In the genomic region with DNA sequence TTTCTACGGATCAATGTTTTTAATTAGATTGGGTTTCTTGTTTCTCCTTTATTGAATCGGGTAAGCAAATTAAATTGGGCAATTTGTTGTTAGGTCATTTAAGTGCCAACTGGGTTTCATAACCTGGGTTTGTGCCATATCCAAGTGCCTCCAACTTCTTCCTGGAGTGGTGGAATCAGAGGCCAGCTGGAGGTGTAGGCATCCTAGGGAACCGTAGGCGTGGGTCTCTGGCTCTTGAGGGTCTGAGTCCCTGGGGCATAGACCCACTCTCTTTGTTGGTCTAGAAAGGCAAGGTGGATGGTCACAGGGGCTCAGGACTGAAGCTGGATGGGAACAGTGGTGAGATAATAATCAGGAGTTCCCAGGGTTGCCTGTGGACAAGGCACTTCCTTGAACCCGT, we compare ENCODE assay signal across 23 cellular contexts. TPM values are rescaled to one million over a fixed set of nuclear protein-coding genes. Genes with fewer than 3 reads are reported as not detected.
"Had no signal": no experiment of that assay in that cellular context is flagged by ENCODE, and none has a peak within 500 bp of the region (broad histone marks: within the 10 kb centered on the region; RNA-seq: fewer than 3 reads in every experiment).

No MANE protein-coding gene starts in this region.

- DNase-seq: activated CD4-positive, alpha-beta T cell treated with anti-CD3 and anti-CD28 coated beads, Interleukin-2, amount 50 U/mL, for 4 hours; activated gamma-delta T cell; activated naive CD4-positive, alpha-beta T cell treated with Interleukin-2 at 50 U/mL for 16 hours; activated naive CD8-positive, alpha-beta T cell treated with anti-CD3 and anti-CD28 coated beads, Interleukin-2, amount 10 ng/mL, durations not matched to agents 7 days and 5 days; activated T-cell treated with anti-CD3 and anti-CD28 coated beads, Interleukin-2, amount 50 U/mL, for 1 hour; NCI-H1048; NCI-H2081 treated with DMSO at 0.1 percent for 48 hours; NCI-H446 treated with DMSO at 0.1 percent for 48 hours had no signal

- H3K36me3 ChIP-seq: adrenal gland, brain microvascular endothelial cell, cardiac muscle cell, MG63, SJSA1 had no signal

- H3K4me3 ChIP-seq: adrenal gland, cardiac muscle cell, MG63, SJSA1 had no signal

- H3K36me3 Mint-ChIP-seq: activated naive CD4-positive, alpha-beta T cell treated with anti-CD3 and anti-CD28 coated beads, Interleukin-2, amount 50 U/mL, for 24 hours; activated naive CD8-positive, alpha-beta T cell treated with anti-CD3 and anti-CD28 coated beads, Interleukin-2, amount 10 ng/mL, durations not matched to agents 7 days and 5 days had no signal

- H3K27me3 Mint-ChIP-seq: activated CD4-positive, alpha-beta T cell treated with anti-CD3 and anti-CD28 coated beads, Interleukin-2, amount 10 ng/mL, durations not matched to agents 24 days and 14 days had no signal

- H3K9me3 Mint-ChIP-seq: activated CD4-positive, alpha-beta T cell treated with anti-CD3 and anti-CD28 coated beads, Interleukin-2, amount 10 ng/mL, durations not matched to agents 24 days and 14 days; activated CD8-positive, alpha-beta T cell treated with anti-CD3 and anti-CD28 coated beads for 36 hours; activated naive CD4-positive, alpha-beta T cell treated with anti-CD3 and anti-CD28 coated beads, Interleukin-2, amount 50 U/mL, for 24 hours; activated naive CD8-positive, alpha-beta T cell treated with anti-CD3 and anti-CD28 coated beads, Interleukin-2, amount 10 ng/mL, durations not matched to agents 7 days and 5 days; activated T-cell treated with anti-CD3 and anti-CD28 coated beads, Interleukin-2, amount 50 U/mL, for 72 hours; activated T-helper 2 cell treated with anti-CD3 and anti-CD28 coated beads, Interferon-gamma antibody, Interleukin-2, Interleukin-4, amounts not matched to agents 10 μg/mL and 5 μg/mL and 100 μg/mL, durations not matched to agents 14 hours and 24 hours and 36 hours; T-helper 1 cell treated with Interleukin-12 subunit alpha and Interleukin-12 subunit beta and Interleukin-4 antibody, amounts not matched to agents 30 μg/mL and 1 μg/mL, for 36 hours; T-helper 2 cell treated with Interferon-gamma antibody and Interleukin-4, amounts not matched to agents 5 μg/mL and 100 μg/mL, for 36 hours had no signal

- H3K4me1 ChIP-seq: adrenal gland, SJSA1 had no signal

- H3K9ac ChIP-seq: SK-N-SH had no signal

- H3K4me3 Mint-ChIP-seq: activated CD4-positive, alpha-beta T cell treated with anti-CD3 and anti-CD28 coated beads, Interleukin-2, amount 10 ng/mL, durations not matched to agents 24 days and 14 days; activated CD8-positive, alpha-beta T cell treated with anti-CD3 and anti-CD28 coated beads for 36 hours; activated naive CD4-positive, alpha-beta T cell treated with anti-CD3 and anti-CD28 coated beads, Interleukin-2, amount 50 U/mL, for 24 hours; activated naive CD8-positive, alpha-beta T cell treated with anti-CD3 and anti-CD28 coated beads, Interleukin-2, amount 10 ng/mL, durations not matched to agents 7 days and 5 days; activated T-cell treated with anti-CD3 and anti-CD28 coated beads, Interleukin-2, amount 50 U/mL, for 72 hours; T-helper 1 cell treated with Interleukin-12 subunit alpha and Interleukin-12 subunit beta and Interleukin-4 antibody, amounts not matched to agents 30 μg/mL and 1 μg/mL, for 36 hours; T-helper 2 cell treated with Interferon-gamma antibody and Interleukin-4, amounts not matched to agents 5 μg/mL and 100 μg/mL, for 36 hours had no signal

- H3K27ac ChIP-seq: adrenal gland, brain microvascular endothelial cell, cardiac muscle cell, SJSA1 had no signal

- H3K9me2 ChIP-seq: SK-N-SH had no signal

- H3K27ac Mint-ChIP-seq: activated CD4-positive, alpha-beta T cell treated with anti-CD3 and anti-CD28 coated beads, Interleukin-2, amount 10 ng/mL, durations not matched to agents 24 days and 14 days; activated CD8-positive, alpha-beta T cell treated with anti-CD3 and anti-CD28 coated beads for 36 hours; activated naive CD4-positive, alpha-beta T cell treated with anti-CD3 and anti-CD28 coated beads, Interleukin-2, amount 50 U/mL, for 24 hours; activated naive CD8-positive, alpha-beta T cell treated with anti-CD3 and anti-CD28 coated beads, Interleukin-2, amount 10 ng/mL, durations not matched to agents 7 days and 5 days; activated T-cell treated with anti-CD3 and anti-CD28 coated beads, Interleukin-2, amount 50 U/mL, for 72 hours; activated T-helper 2 cell treated with anti-CD3 and anti-CD28 coated beads, Interferon-gamma antibody, Interleukin-2, Interleukin-4, amounts not matched to agents 10 μg/mL and 5 μg/mL and 100 μg/mL, durations not matched to agents 14 hours and 24 hours and 36 hours; T-helper 1 cell treated with Interleukin-12 subunit alpha and Interleukin-12 subunit beta and Interleukin-4 antibody, amounts not matched to agents 30 μg/mL and 1 μg/mL, for 36 hours; T-helper 2 cell treated with Interferon-gamma antibody and Interleukin-4, amounts not matched to agents 5 μg/mL and 100 μg/mL, for 36 hours had no signal

- H3K27me3 ChIP-seq: brain microvascular endothelial cell, cardiac muscle cell, MG63, SJSA1 had no signal

- H3K4me1 Mint-ChIP-seq: activated CD4-positive, alpha-beta T cell treated with anti-CD3 and anti-CD28 coated beads, Interleukin-2, amount 10 ng/mL, durations not matched to agents 24 days and 14 days; activated naive CD4-positive, alpha-beta T cell treated with anti-CD3 and anti-CD28 coated beads, Interleukin-2, amount 50 U/mL, for 24 hours; activated naive CD8-positive, alpha-beta T cell treated with anti-CD3 and anti-CD28 coated beads, Interleukin-2, amount 10 ng/mL, durations not matched to agents 7 days and 5 days had no signal

- H3K9me3 ChIP-seq: adrenal gland, MG63, SJSA1, SK-N-SH had no signal

RNA-seq across cellular contexts. Expression of a gene that starts 18.3 kb away (rescaled TPM):
- total RNA-seq: activated CD4-positive, alpha-beta T cell treated with anti-CD3 and anti-CD28 coated beads, Interleukin-2, amount 10 ng/mL, durations not matched to agents 24 days and 14 days; activated CD8-positive, alpha-beta memory T cell treated with anti-CD3 and anti-CD28 coated beads for 36 hours; activated CD8-positive, alpha-beta T cell treated with anti-CD3 and anti-CD28 coated beads for 36 hours; activated naive CD8-positive, alpha-beta T cell treated with anti-CD3 and anti-CD28 coated beads, Interleukin-2, amount 10 ng/mL, durations not matched to agents 7 days and 5 days; activated T-cell treated with anti-CD3 and anti-CD28 coated beads, Interleukin-2, amount 50 U/mL, for 72 hours; activated T-helper 2 cell treated with anti-CD3 and anti-CD28 coated beads, Interferon-gamma antibody, Interleukin-2, Interleukin-4, amounts not matched to agents 10 μg/mL and 5 μg/mL and 100 μg/mL, durations not matched to agents 14 hours and 24 hours and 36 hours; adrenal gland; cardiac muscle cell; RPMI7951; SJSA1 had no signal
- polyA plus RNA-seq: adrenal gland, cardiac muscle cell, SK-N-SH had no signal

RNA-seq across cellular contexts. Expression of a gene that starts 37.0 kb away (rescaled TPM):
- total RNA-seq: activated CD4-positive, alpha-beta T cell treated with anti-CD3 and anti-CD28 coated beads, Interleukin-2, amount 10 ng/mL, durations not matched to agents 24 days and 14 days; activated CD8-positive, alpha-beta memory T cell treated with anti-CD3 and anti-CD28 coated beads for 36 hours; activated CD8-positive, alpha-beta T cell treated with anti-CD3 and anti-CD28 coated beads for 36 hours; activated naive CD8-positive, alpha-beta T cell treated with anti-CD3 and anti-CD28 coated beads, Interleukin-2, amount 10 ng/mL, durations not matched to agents 7 days and 5 days; activated T-cell treated with anti-CD3 and anti-CD28 coated beads, Interleukin-2, amount 50 U/mL, for 72 hours; activated T-helper 2 cell treated with anti-CD3 and anti-CD28 coated beads, Interferon-gamma antibody, Interleukin-2, Interleukin-4, amounts not matched to agents 10 μg/mL and 5 μg/mL and 100 μg/mL, durations not matched to agents 14 hours and 24 hours and 36 hours; RPMI7951; SJSA1 had no signal
- polyA plus RNA-seq: cardiac muscle cell, SK-N-SH had no signal

RNA-seq across cellular contexts. Expression of a gene that starts 57.6 kb away (rescaled TPM):
- total RNA-seq: activated CD4-positive, alpha-beta T cell treated with anti-CD3 and anti-CD28 coated beads, Interleukin-2, amount 10 ng/mL, durations not matched to agents 24 days and 14 days; activated CD8-positive, alpha-beta memory T cell treated with anti-CD3 and anti-CD28 coated beads for 36 hours; activated CD8-positive, alpha-beta T cell treated with anti-CD3 and anti-CD28 coated beads for 36 hours; activated naive CD8-positive, alpha-beta T cell treated with anti-CD3 and anti-CD28 coated beads, Interleukin-2, amount 10 ng/mL, durations not matched to agents 7 days and 5 days; activated T-cell treated with anti-CD3 and anti-CD28 coated beads, Interleukin-2, amount 50 U/mL, for 72 hours; activated T-helper 2 cell treated with anti-CD3 and anti-CD28 coated beads, Interferon-gamma antibody, Interleukin-2, Interleukin-4, amounts not matched to agents 10 μg/mL and 5 μg/mL and 100 μg/mL, durations not matched to agents 14 hours and 24 hours and 36 hours; RPMI7951; SJSA1 had no signal
- polyA plus RNA-seq: SK-N-SH had no signal
